Comparison of ENCODE assay signal across 26 cellular contexts in genomic region chr18:35054401-35054800, GRCh38.
"Had no signal": no experiment of that assay in that cellular context is flagged by ENCODE, and none has a peak within 500 bp of the region (broad histone marks: within the 10 kb centered on the region; RNA-seq: fewer than 3 reads in every experiment).

No MANE protein-coding gene starts in this region.

- H3K27ac ChIP-seq: left lung, parathyroid adenoma, right lobe of liver, thyroid gland, transverse colon, vagina had no signal

- H3K4me3 Mint-ChIP-seq: mesothelial cell of epicardium; nephron; neural crest cell; stimulated activated naive B cell treated with anti-CD40 and anti-IgM and Interleukin-4, amounts not matched to agents 10 μg/mL and 1 μg/mL and 100 μg/mL, for 72 hours had no signal

- H3K4me3 ChIP-seq: left lung, lung, right lobe of liver, stomach, testis, thyroid gland, transverse colon, upper lobe of left lung, vagina had no signal

- H3K27me3 Mint-ChIP-seq: naive B cell; stimulated activated naive B cell treated with anti-CD40 and anti-IgM and Interleukin-4, amounts not matched to agents 10 μg/mL and 1 μg/mL and 100 μg/mL, for 72 hours had no signal

- H3K27ac Mint-ChIP-seq: mesothelial cell of epicardium; nephron; stimulated activated naive B cell treated with anti-CD40 and anti-IgM and Interleukin-4, amounts not matched to agents 10 μg/mL and 1 μg/mL and 100 μg/mL, for 72 hours had no signal

- H3K27me3 ChIP-seq: left lung, right lobe of liver, stomach, testis, thyroid gland, transverse colon, upper lobe of left lung, vagina had no signal

- ATAC-seq: left colon; left lung; right lobe of liver; stimulated activated naive B cell treated with anti-CD40 and anti-IgM and Interleukin-4, amounts not matched to agents 10 μg/mL and 1 μg/mL and 100 μg/mL, for 72 hours; stimulated activated naive CD8-positive, alpha-beta T cell treated with anti-CD3 and anti-CD28 coated beads, Interleukin-15, Interleukin-2, amounts not matched to agents 100 U/mL and 50 U/mL, for 24 hours had no signal

- H3K9me3 ChIP-seq: left lung, right lobe of liver, stomach, testis, thyroid gland, transverse colon, upper lobe of left lung, vagina had no signal

- H3K36me3 Mint-ChIP-seq: mesothelial cell of epicardium had no signal

- H3K36me3 ChIP-seq: left lung, right lobe of liver, stomach, thyroid gland, transverse colon, upper lobe of left lung, vagina had no signal

- FAIRE-seq: islet of Langerhans, kidney had no signal

- H3K9me3 Mint-ChIP-seq: mesothelial cell of epicardium, naive B cell, nephron, neural crest cell had no signal

- DNase-seq: hippocampal formation; kidney; left colon; left lung; mesendoderm; naive B cell; nucleus accumbens; right lobe of liver; stimulated activated CD4-positive, alpha-beta T cell treated with anti-CD3 and anti-CD28 coated beads, Interleukin-12 subunit alpha, Interleukin-12 subunit beta, amount 100 ng/mL, for 4 hours; stimulated activated CD4-positive, alpha-beta T cell treated with anti-CD3 and anti-CD28 coated beads, Interleukin-15, amount 100 ng/mL, for 24 hours; stimulated activated CD4-positive, alpha-beta T cell treated with anti-CD3 and anti-CD28 coated beads, Interleukin-2, amount 100 ng/mL, for 24 hours; stimulated activated CD4-positive, alpha-beta T cell treated with anti-CD3 and anti-CD28 coated beads, Interleukin-4, amount 100 ng/mL, for 1 hour; stimulated activated naive B cell treated with anti-CD40 and anti-IgM and Interleukin-4, amounts not matched to agents 10 μg/mL and 1 μg/mL and 100 μg/mL, for 72 hours; stimulated activated naive CD8-positive, alpha-beta T cell treated with anti-CD3 and anti-CD28 coated beads, Interleukin-15, Interleukin-2, amounts not matched to agents 100 U/mL and 50 U/mL, for 24 hours; stomach; testis; thyroid gland; transverse colon; upper lobe of left lung had no signal
